In the genomic region with DNA sequence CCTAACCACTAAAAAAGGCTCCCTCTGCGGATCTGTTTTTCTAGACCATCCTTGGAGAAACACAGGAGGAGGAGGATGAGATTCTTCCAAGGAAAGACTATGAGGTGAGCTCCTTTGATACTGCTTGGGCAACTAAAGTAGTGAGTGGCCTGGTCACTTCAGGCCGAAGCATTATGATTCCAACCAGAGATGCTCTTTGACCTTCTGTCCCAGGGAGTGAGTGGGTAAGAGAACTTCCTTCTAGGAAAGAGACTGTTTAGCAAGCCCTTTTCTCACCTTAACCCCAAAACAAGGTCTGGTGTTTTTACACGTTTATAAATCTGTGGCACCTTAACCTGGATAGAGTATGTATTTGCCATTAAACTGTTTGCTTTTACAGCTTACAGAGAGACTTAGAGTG, we compare ENCODE assay signal across 8 cellular contexts. TPM values are rescaled to one million over a fixed set of nuclear protein-coding genes. Genes with fewer than 3 reads are reported as not detected.
A peak's percentile ranks its signal among the peaks of the same experiment; 100 is the strongest.
DNase-seq lines count a peak whose midpoint lies in the region; ATAC-seq and TF ChIP-seq lines count a peak whose summit lies in the region.

No MANE protein-coding gene starts in this region.

- H3K4me3 ChIP-seq in CD8-positive, alpha-beta T cell (ENCODE audit: low read depth, low read length) = peak overlapping the region; percentile 96
- H3K4me3 ChIP-seq in PC-3 (ENCODE audit: low read length) (peak overlapping the region; percentile 83), parathyroid adenoma (ENCODE audit: low read depth, low read length) (peak overlapping the region; percentile 89)

- H3K27ac ChIP-seq in CD8-positive, alpha-beta T cell (ENCODE audit: low read depth, low read length) = peak overlapping the region; percentile 80
- H3K27ac ChIP-seq in PC-3 (ENCODE audit: low read length) (peak overlapping the region; percentile 82; the same call in 1 of the 2 replicates), epithelial cell of prostate (peak overlapping the region; percentile 98), parathyroid adenoma (peak overlapping the region; percentile 90)

- peak overlapping the region; percentile 85 for H3K9ac ChIP-seq in PC-3 (ENCODE audit: low read length)
- no peak overlapping the region for H3K9ac ChIP-seq in parathyroid adenoma

- intact Hi-C loops in CD8-positive, alpha-beta T cell (cut with DNase I, micrococcal nuclease) = loop anchor here (2.0 to 5.0 kb wide), 7 partner anchors 125 to 1335 kb away; a partner anchor contains a TSS
- intact Hi-C loops in PC-3 (cut with micrococcal nuclease) = loop anchor here (5.0 kb wide), 1 partner anchor 70 kb away; a partner anchor contains a TSS

- H3K4me1 Mint-ChIP-seq in CD8-positive, alpha-beta T cell (ENCODE audit: low read depth) = peaks cover 56% of the 10 kb centered on the region

- H3K27me3 Mint-ChIP-seq in CD8-positive, alpha-beta T cell (ENCODE audit: low read depth) = no peaks in the 10 kb centered on the region

- TF ChIP-seq CTCF in CD8-positive, alpha-beta T cell (IDR thresholded peaks at IDR 0.05) = no peak
- no peak for TF ChIP-seq CTCF in PC-3 (conservative IDR thresholded peaks at IDR 0.05; ENCODE audit: low read depth, low read length)
- TF ChIP-seq CTCF in parathyroid adenoma (IDR thresholded peaks at IDR 0.05) = no peak

- peaks cover 45% of the 10 kb centered on the region for H3K4me1 ChIP-seq in CD8-positive, alpha-beta T cell (ENCODE audit: insufficient read depth, low read length)
- H3K4me1 ChIP-seq in PC-3 (ENCODE audit: insufficient read depth, low read length) = peaks cover 49% of the 10 kb centered on the region
- H3K4me1 ChIP-seq in parathyroid adenoma = peaks cover 6% of the 10 kb centered on the region

- H3K9me3 Mint-ChIP-seq in CD8-positive, alpha-beta T cell = no peaks in the 10 kb centered on the region

- peaks cover 4% of the 10 kb centered on the region for H3K36me3 ChIP-seq in CD8-positive, alpha-beta T cell (ENCODE audit: insufficient read depth, low read length)
- H3K36me3 ChIP-seq in PC-3 (ENCODE audit: low read depth, low read length) (peaks cover 2% of the 10 kb centered on the region; the same call in 1 of the 2 replicates), parathyroid adenoma (ENCODE audit: control insufficient read depth, insufficient read depth, low read length) (no peaks in the 10 kb centered on the region)

- H3K27ac Mint-ChIP-seq in CD8-positive, alpha-beta T cell = peak overlapping the region; percentile 79

- H3F3A ChIP-seq in PC-3 (ENCODE audit: low read length, unreplicated experiment) = no peaks in the 10 kb centered on the region

- H3K9me3 ChIP-seq in CD8-positive, alpha-beta T cell (ENCODE audit: low read length) = no peaks in the 10 kb centered on the region
- H3K9me3 ChIP-seq in PC-3 (ENCODE audit: low read length) (no peaks in the 10 kb centered on the region), parathyroid adenoma (ENCODE audit: control insufficient read depth, low read length) (no peaks in the 10 kb centered on the region)

- peaks cover 35% of the 10 kb centered on the region for H3K36me3 Mint-ChIP-seq in CD8-positive, alpha-beta T cell

- POLR2A ChIA-PET in CD8-positive, alpha-beta T cell (lab: Charles Lee) = interaction anchor here (1.0 to 2.4 kb wide), 8 partner anchors 67 to 212 kb away, joined by 3 to 51 read pairs (median 4); a partner anchor contains a TSS
- POLR2A ChIA-PET in PC-3 (lab: Charles Lee; ENCODE audit: unreplicated experiment) = interaction anchor here (0.7 kb wide), 2 partner anchors 49 to 175 kb away, joined by 4 read pairs; no protein-coding TSS in a partner anchor

- H3K9me2 ChIP-seq in PC-3 (replicated peaks; ENCODE audit: low read length) = no peaks in the 10 kb centered on the region

- CTCF ChIA-PET in CD8-positive, alpha-beta T cell (lab: Charles Lee) = interaction anchor here (1.6 to 1.8 kb wide), 3 partner anchors 30 to 157 kb away, joined by 3 to 5 read pairs (median 5); no protein-coding TSS in a partner anchor
- CTCF ChIA-PET in PC-3 (lab: Charles Lee) = interaction anchor here (0.6 kb wide), 1 partner anchor 22 kb away, joined by 3 read pairs; no protein-coding TSS in a partner anchor

- no TSS peak for BruUV-seq in PC-3 (replicated peaks; lab: Mats Ljungman, UMichigan)

- H3K4me3 Mint-ChIP-seq in CD8-positive, alpha-beta T cell = peak overlapping the region; percentile 99

- peak overlapping the region; percentile 93 for H3K4me2 ChIP-seq in PC-3 (ENCODE audit: low read length)
- H3K4me2 ChIP-seq in parathyroid adenoma (ENCODE audit: low read length) = peak overlapping the region; percentile 71

- H2AFZ ChIP-seq in PC-3 (ENCODE audit: low read length) = no peak overlapping the region; the same call in 1 of the 2 replicates
- H2AFZ ChIP-seq in parathyroid adenoma = no peak overlapping the region

- ATAC-seq in CD8-positive, alpha-beta T cell = no peak
- no peak for ATAC-seq in PC-3

- H3K79me2 ChIP-seq in PC-3 (ENCODE audit: low read length) (peaks cover 22% of the 10 kb centered on the region), parathyroid adenoma (no peaks in the 10 kb centered on the region)

- no peaks in the 10 kb centered on the region for H3K27me3 ChIP-seq in CD8-positive, alpha-beta T cell (ENCODE audit: insufficient read depth, low read length)
- no peaks in the 10 kb centered on the region for H3K27me3 ChIP-seq in PC-3 (ENCODE audit: low read length)
- H3K27me3 ChIP-seq in parathyroid adenoma (ENCODE audit: control insufficient read depth, insufficient read depth, low read length) = no peaks in the 10 kb centered on the region

- H4K20me1 ChIP-seq in PC-3 (ENCODE audit: low read length) = no peaks in the 10 kb centered on the region

- no peak for DNase-seq in CD8-positive, alpha-beta T cell
- DNase-seq in PC-3 = no peak
- DNase-seq in epithelial cell of prostate (ENCODE audit: low read depth, low spot score) = no peak
- no peak for DNase-seq in NCI-H1930 (lab: John Stamatoyannopoulos, UW)
- no peak for DNase-seq in SK-N-DZ (ENCODE audit: low spot score)
- no peak for DNase-seq in globus pallidus (ENCODE audit: low spot score)
- DNase-seq in cortex of kidney (lab: John Stamatoyannopoulos, UW) = no peak

RNA-seq across cellular contexts. Expression of a gene that starts 1.1 kb away (rescaled TPM):
- total RNA-seq in CD8-positive, alpha-beta T cell = 10 to 100 TPM; 14.8 to 18.5 TPM
- 6.1 and 12.9 TPM in 2 replicates for total RNA-seq in PC-3 (2014; rRNA removed)
- polyA plus RNA-seq in SK-N-DZ (2014; cell fraction: cytosol; rRNA removed) = 11.0 and 17.0 TPM in 2 replicates
- polyA plus RNA-seq in SK-N-DZ (2014; cell fraction: nucleus; rRNA removed) = 22.8 and 55.1 TPM in 2 replicates

RNA-seq across cellular contexts. Expression of a gene that starts 1.3 kb away (rescaled TPM):
- total RNA-seq in CD8-positive, alpha-beta T cell = 10 to 100 TPM; 27.3 to 27.5 TPM
- total RNA-seq in PC-3 (2014; rRNA removed) = 13.2 and 24.8 TPM in 2 replicates
- 1.4 and 3.6 TPM in 2 replicates for polyA plus RNA-seq in SK-N-DZ (2014; cell fraction: cytosol; rRNA removed)
- 4.4 and 8.1 TPM in 2 replicates for polyA plus RNA-seq in SK-N-DZ (2014; cell fraction: nucleus; rRNA removed)

RNA-seq across cellular contexts. Expression of a gene that starts 40.5 kb away (rescaled TPM):
- total RNA-seq in CD8-positive, alpha-beta T cell = not detected
- not detected in 2 replicates for total RNA-seq in PC-3 (2014; rRNA removed)
- not detected in 2 replicates for polyA plus RNA-seq in SK-N-DZ (2014; cell fraction: cytosol; rRNA removed)
- not detected in 2 replicates for polyA plus RNA-seq in SK-N-DZ (2014; cell fraction: nucleus; rRNA removed)

RNA-seq across cellular contexts. Expression of a gene that starts 45.1 kb away (rescaled TPM):
- total RNA-seq in CD8-positive, alpha-beta T cell = not detected
- total RNA-seq in PC-3 (2014; rRNA removed) = not detected in 2 replicates
- polyA plus RNA-seq in SK-N-DZ (2014; cell fraction: cytosol; rRNA removed) = not detected in 2 replicates
- not detected in 2 replicates for polyA plus RNA-seq in SK-N-DZ (2014; cell fraction: nucleus; rRNA removed)

RNA-seq across cellular contexts. Expression of a gene that starts 51.7 kb away (rescaled TPM):
- total RNA-seq in CD8-positive, alpha-beta T cell = not detected
- total RNA-seq in PC-3 (2014; rRNA removed) = not detected in 2 replicates
- polyA plus RNA-seq in SK-N-DZ (2014; cell fraction: cytosol; rRNA removed) = not detected in 2 replicates
- polyA plus RNA-seq in SK-N-DZ (2014; cell fraction: nucleus; rRNA removed) = not detected in 2 replicates
